ENCODE assay signal across 20 cellular contexts in the genomic region with DNA sequence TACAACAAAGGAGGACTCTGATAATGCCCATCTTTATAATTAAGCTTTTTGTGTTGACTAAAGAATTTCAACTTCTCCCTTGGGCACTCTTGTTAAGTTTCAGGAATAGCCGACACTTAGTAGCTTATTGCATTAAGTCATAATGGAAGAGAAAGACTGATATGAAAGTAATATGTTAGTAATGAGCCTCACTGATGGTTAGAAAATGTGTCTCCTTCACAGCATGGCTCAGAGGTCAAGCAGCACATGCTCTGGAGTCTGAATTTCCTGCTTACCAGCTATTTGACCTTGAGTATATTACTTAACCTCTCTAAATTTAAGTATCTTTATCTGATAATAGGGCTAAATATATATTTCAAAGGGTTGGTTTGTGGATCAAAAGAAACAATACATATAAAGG. TPM values are rescaled to one million over a fixed set of nuclear protein-coding genes. Genes with fewer than 3 reads are reported as not detected.
DNase-seq lines count a peak whose midpoint lies in the region; ATAC-seq and TF ChIP-seq lines count a peak whose summit lies in the region.
"Had no signal": no experiment of that assay in that cellular context is flagged by ENCODE, and none has a peak within 500 bp of the region (broad histone marks: within the 10 kb centered on the region; RNA-seq: fewer than 3 reads in every experiment).

No MANE protein-coding gene starts in this region.

- H3K4me3 Mint-ChIP-seq in glutamatergic neuron (ENCODE audit: unreplicated experiment), result no peak overlapping the region
- H3K4me3 Mint-ChIP-seq: immature natural killer cell had no signal

- H3K27me3 Mint-ChIP-seq in glutamatergic neuron (ENCODE audit: unreplicated experiment), result no peaks in the 10 kb centered on the region

- DNase-seq in glutamatergic neuron (no peak), NCI-H524 (lab: John Stamatoyannopoulos, UW) (no peak), EL (no peak), MG63 (no peak)
- DNase-seq: activated CD4-positive, alpha-beta T cell treated with anti-CD3 and anti-CD28 coated beads, Interleukin-2, amount 50 U/mL, for 1 hour; activated T-cell treated with anti-CD3 and anti-CD28 coated beads, Interleukin-2, amount 50 U/mL, for 48 hours; C1 segment of cervical spinal cord; immature natural killer cell; NCI-H1436 treated with DMSO at 0.1 percent for 48 hours; NCI-H526; Peyer's patch; sigmoid colon; stimulated activated naive CD4-positive, alpha-beta T cell treated with Interleukin-2 at 50 U/mL for 16 hours; uterus had no signal

- no peaks in the 10 kb centered on the region for H3K36me3 Mint-ChIP-seq in glutamatergic neuron (ENCODE audit: unreplicated experiment)
- H3K36me3 Mint-ChIP-seq: immature natural killer cell had no signal

- no peaks in the 10 kb centered on the region for H3K9me3 ChIP-seq in MG63
- H3K9me3 ChIP-seq: gastroesophageal sphincter, neutrophil, Peyer's patch, sigmoid colon, uterus had no signal

- H3K4me1 Mint-ChIP-seq in glutamatergic neuron (ENCODE audit: low read depth, unreplicated experiment), result peaks cover 20% of the 10 kb centered on the region

- H3K27me3 ChIP-seq in MG63, result no peaks in the 10 kb centered on the region
- H3K27me3 ChIP-seq: gastroesophageal sphincter, neutrophil, Peyer's patch, sigmoid colon, uterus had no signal

- H3K27ac Mint-ChIP-seq in glutamatergic neuron (ENCODE audit: unreplicated experiment), result peak overlapping the region; percentile 64
- H3K27ac Mint-ChIP-seq: immature natural killer cell had no signal

- peaks cover 1% of the 10 kb centered on the region for H3K9me3 Mint-ChIP-seq in glutamatergic neuron (ENCODE audit: unreplicated experiment)
- H3K9me3 Mint-ChIP-seq: immature natural killer cell had no signal

- peak; percentile 44 for ATAC-seq in GM19351 (IDR thresholded peaks at IDR 0.05; ENCODE audit: unreplicated experiment)
- peak; percentile 71 for ATAC-seq in GM21786 (IDR thresholded peaks at IDR 0.05; ENCODE audit: unreplicated experiment)
- ATAC-seq in HG03196 (IDR thresholded peaks at IDR 0.05; ENCODE audit: unreplicated experiment), result peak; percentile 81
- ATAC-seq: gastroesophageal sphincter had no signal

- no peak overlapping the region for H3K4me3 ChIP-seq in MG63
- H3K4me3 ChIP-seq: gastroesophageal sphincter, Peyer's patch, sigmoid colon, uterus had no signal

- TF ChIP-seq CTCF in glutamatergic neuron (IDR thresholded peaks at IDR 0.05; ENCODE audit: partially characterized antibody, unreplicated experiment), result no peak

- no peaks in the 10 kb centered on the region for H3K36me3 ChIP-seq in MG63
- H3K36me3 ChIP-seq: gastroesophageal sphincter, neutrophil, Peyer's patch, sigmoid colon, uterus had no signal

RNA-seq across cellular contexts. Expression of gene PDGFD, which starts 39.0 kb away (rescaled TPM):
- total RNA-seq in glutamatergic neuron (ENCODE audit: unreplicated experiment), result 0.49 TPM
- 0.95 and 4.6 TPM in 2 replicates for total RNA-seq in MG63 (2014; rRNA removed; shearing (Covaris generic); ENCODE audit: low replicate concordance)
- total RNA-seq: T-helper 2 cell treated with Interferon-gamma antibody and Interleukin-4, amounts not matched to agents 100 ng/mL and 5 ng/mL, for 36 hours had no signal
